Comparison of ENCODE assay signal across 23 cellular contexts in genomic region chr22:39913321-39913720, GRCh38. TPM values are rescaled to one million over a fixed set of nuclear protein-coding genes. Genes with fewer than 3 reads are reported as not detected.
A peak's percentile ranks its signal among the peaks of the same experiment; 100 is the strongest.
DNase-seq lines count a peak whose midpoint lies in the region; ATAC-seq and TF ChIP-seq lines count a peak whose summit lies in the region.
"Had no signal": no experiment of that assay in that cellular context is flagged by ENCODE, and none has a peak within 500 bp of the region (broad histone marks: within the 10 kb centered on the region; RNA-seq: fewer than 3 reads in every experiment).

No MANE protein-coding gene starts in this region.

- H3K36me3 Mint-ChIP-seq in activated CD4-positive, alpha-beta T cell treated with anti-CD3 and anti-CD28 coated beads for 36 hours (ENCODE audit: low read depth): peaks cover 3% of the 10 kb centered on the region
- H3K36me3 Mint-ChIP-seq in activated naive CD8-positive, alpha-beta T cell treated with anti-CD3 and anti-CD28 coated beads, Interleukin-2, amount 10 ng/mL, durations not matched to agents 7 days and 5 days: peaks cover 51% of the 10 kb centered on the region
- no peaks in the 10 kb centered on the region for H3K36me3 Mint-ChIP-seq in natural killer cell treated with Interleukin-12 subunit alpha and Interleukin-12 subunit beta and Interleukin-15 and Interleukin-18, amount 100 ng/mL, for 72 hours

- peaks cover 3% of the 10 kb centered on the region for H3K9me3 Mint-ChIP-seq in activated CD4-positive, alpha-beta T cell treated with anti-CD3 and anti-CD28 coated beads for 36 hours (ENCODE audit: low read depth)
- H3K9me3 Mint-ChIP-seq in activated naive CD8-positive, alpha-beta T cell treated with anti-CD3 and anti-CD28 coated beads, Interleukin-2, amount 10 ng/mL, durations not matched to agents 7 days and 5 days: no peaks in the 10 kb centered on the region
- H3K9me3 Mint-ChIP-seq in natural killer cell treated with Interleukin-12 subunit alpha and Interleukin-12 subunit beta and Interleukin-15 and Interleukin-18, amount 100 ng/mL, for 72 hours: no peaks in the 10 kb centered on the region

- CTCF ChIA-PET in activated CD4-positive, alpha-beta T cell treated with anti-CD3 and anti-CD28 coated beads for 36 hours (lab: Charles Lee): interaction anchor here (2.1 to 3.5 kb wide), 3 partner anchors 8 to 14 kb away, joined by 6 to 12 read pairs (median 9); no protein-coding TSS in a partner anchor

- H3K4me3 Mint-ChIP-seq in activated CD4-positive, alpha-beta T cell treated with anti-CD3 and anti-CD28 coated beads for 36 hours: peak overlapping the region; percentile 62
- H3K4me3 Mint-ChIP-seq in activated naive CD8-positive, alpha-beta T cell treated with anti-CD3 and anti-CD28 coated beads, Interleukin-2, amount 10 ng/mL, durations not matched to agents 7 days and 5 days: peak overlapping the region; percentile 99
- H3K4me3 Mint-ChIP-seq in natural killer cell treated with Interleukin-12 subunit alpha and Interleukin-12 subunit beta and Interleukin-15 and Interleukin-18, amount 100 ng/mL, for 72 hours: peak overlapping the region; percentile 81

- no peak overlapping the region for H3K27ac ChIP-seq in coronary artery
- H3K27ac ChIP-seq: cardiac muscle cell, foreskin keratinocyte had no signal

- no peaks in the 10 kb centered on the region for H3K27me3 Mint-ChIP-seq in activated CD4-positive, alpha-beta T cell treated with anti-CD3 and anti-CD28 coated beads for 36 hours
- H3K27me3 Mint-ChIP-seq in activated naive CD8-positive, alpha-beta T cell treated with anti-CD3 and anti-CD28 coated beads, Interleukin-2, amount 10 ng/mL, durations not matched to agents 7 days and 5 days: no peaks in the 10 kb centered on the region
- no peaks in the 10 kb centered on the region for H3K27me3 Mint-ChIP-seq in natural killer cell treated with Interleukin-12 subunit alpha and Interleukin-12 subunit beta and Interleukin-15 and Interleukin-18, amount 100 ng/mL, for 72 hours

- POLR2A ChIA-PET in activated CD4-positive, alpha-beta T cell treated with anti-CD3 and anti-CD28 coated beads for 36 hours (lab: Charles Lee): no interaction called here
- POLR2A ChIA-PET in activated naive CD8-positive, alpha-beta T cell treated with anti-CD3 and anti-CD28 coated beads, Interleukin-2, amount 10 ng/mL, durations not matched to agents 7 days and 5 days (lab: Charles Lee): interaction anchor here (0.8 to 17.3 kb wide), 5 partner anchors 7 to 22 kb away, joined by 3 to 543 read pairs (median 63); partner anchors contain the start of gene GRAP2

- H3K4me3 ChIP-seq in coronary artery: no peak overlapping the region
- H3K4me3 ChIP-seq: cardiac muscle cell had no signal

- H3K4me1 Mint-ChIP-seq in activated CD4-positive, alpha-beta T cell treated with anti-CD3 and anti-CD28 coated beads for 36 hours: peaks cover 91% of the 10 kb centered on the region
- H3K4me1 Mint-ChIP-seq in activated naive CD8-positive, alpha-beta T cell treated with anti-CD3 and anti-CD28 coated beads, Interleukin-2, amount 10 ng/mL, durations not matched to agents 7 days and 5 days: peaks cover 90% of the 10 kb centered on the region
- H3K4me1 Mint-ChIP-seq in natural killer cell treated with Interleukin-12 subunit alpha and Interleukin-12 subunit beta and Interleukin-15 and Interleukin-18, amount 100 ng/mL, for 72 hours (ENCODE audit: low read depth in 2 of 2): peaks cover 77 to 89% of the 10 kb centered on the region in 2 donors

- no peak for TF ChIP-seq CTCF in coronary artery (IDR thresholded peaks at IDR 0.05)

- ATAC-seq in activated CD4-positive, alpha-beta T cell treated with anti-CD3 and anti-CD28 coated beads for 36 hours: no peak
- no peak for ATAC-seq in activated naive CD8-positive, alpha-beta T cell treated with anti-CD3 and anti-CD28 coated beads, Interleukin-2, amount 10 ng/mL, durations not matched to agents 7 days and 5 days (ENCODE audit: low read depth)
- ATAC-seq in natural killer cell treated with Interleukin-12 subunit alpha and Interleukin-12 subunit beta and Interleukin-15 and Interleukin-18, amount 100 ng/mL, for 72 hours: no peak
- no peak for ATAC-seq in HG02970 (IDR thresholded peaks at IDR 0.05; ENCODE audit: low FRiP score, unreplicated experiment)
- ATAC-seq: foreskin keratinocyte, HCT116, SK-N-SH treated with all-trans-retinoic acid at 6 μM for 48 hours had no signal

- H3K27ac Mint-ChIP-seq in activated CD4-positive, alpha-beta T cell treated with anti-CD3 and anti-CD28 coated beads for 36 hours: peak overlapping the region; percentile 100
- peak overlapping the region; percentile 96 for H3K27ac Mint-ChIP-seq in activated naive CD8-positive, alpha-beta T cell treated with anti-CD3 and anti-CD28 coated beads, Interleukin-2, amount 10 ng/mL, durations not matched to agents 7 days and 5 days
- peak overlapping the region; percentile 96 to 98 for H3K27ac Mint-ChIP-seq in natural killer cell treated with Interleukin-12 subunit alpha and Interleukin-12 subunit beta and Interleukin-15 and Interleukin-18, amount 100 ng/mL, for 72 hours

- DNase-seq in activated CD4-positive, alpha-beta T cell treated with anti-CD3 and anti-CD28 coated beads for 36 hours: no peak
- no peak for DNase-seq in activated CD4-positive, alpha-beta T cell treated with anti-CD3 and anti-CD28 coated beads, Interleukin-2, amount 50 U/mL, for 1 hour
- peak; percentile 55 for DNase-seq in NCI-H82 treated with DMSO at 0.1 percent for 48 hours (lab: John Stamatoyannopoulos, UW; ENCODE audit: unreplicated experiment)
- DNase-seq in activated naive CD8-positive, alpha-beta T cell treated with anti-CD3 and anti-CD28 coated beads, Interleukin-2, amount 10 ng/mL, durations not matched to agents 7 days and 5 days: no peak
- DNase-seq in natural killer cell treated with Interleukin-12 subunit alpha and Interleukin-12 subunit beta and Interleukin-15 and Interleukin-18, amount 100 ng/mL, for 72 hours (ENCODE audit: low spot score): no peak
- no peak for DNase-seq in effector CD4-positive, alpha-beta T cell
- no peak for DNase-seq in coronary artery (ENCODE audit: low spot score)
- DNase-seq: 8988T; activated CD4-positive, CD25-positive, alpha-beta regulatory T cell treated with anti-CD3 and anti-CD28 coated beads, Interleukin-2, amount 50 U/mL, for 72 hours; amygdala; dermis blood vessel endothelial cell; EL; foreskin keratinocyte; NCI-H1417; NCI-H510A; stimulated activated CD4-positive, alpha-beta T cell treated with anti-CD3 and anti-CD28 coated beads, Interleukin-4, amount 100 ng/mL, for 24 hours had no signal

- intact Hi-C loops in activated CD4-positive, alpha-beta T cell treated with anti-CD3 and anti-CD28 coated beads for 36 hours (cut with DNase I, micrococcal nuclease): no loop called here

RNA-seq across cellular contexts. Expression of gene GRAP2, which starts 12.4 kb away (rescaled TPM):
- total RNA-seq in activated CD4-positive, alpha-beta T cell treated with anti-CD3 and anti-CD28 coated beads for 36 hours: 10 to 100 TPM; 40.6 to 45.5 TPM
- 100 to 1,000 TPM; 263 to 266 TPM for total RNA-seq in activated naive CD8-positive, alpha-beta T cell treated with anti-CD3 and anti-CD28 coated beads, Interleukin-2, amount 10 ng/mL, durations not matched to agents 7 days and 5 days
- 10 to 100 TPM; 13.2 to 36.4 TPM for total RNA-seq in natural killer cell treated with Interleukin-12 subunit alpha and Interleukin-12 subunit beta and Interleukin-15 and Interleukin-18, amount 100 ng/mL, for 72 hours
- total RNA-seq: dermis blood vessel endothelial cell, epithelial cell of proximal tubule, foreskin keratinocyte had no signal

RNA-seq across cellular contexts. Expression of gene ENTHD1, which starts 19.8 kb away (rescaled TPM):
- under 1 TPM; 0.59 to 0.70 TPM for total RNA-seq in activated CD4-positive, alpha-beta T cell treated with anti-CD3 and anti-CD28 coated beads for 36 hours
- under 1 TPM; 0.11 to 0.34 TPM for total RNA-seq in activated naive CD8-positive, alpha-beta T cell treated with anti-CD3 and anti-CD28 coated beads, Interleukin-2, amount 10 ng/mL, durations not matched to agents 7 days and 5 days
- total RNA-seq in natural killer cell treated with Interleukin-12 subunit alpha and Interleukin-12 subunit beta and Interleukin-15 and Interleukin-18, amount 100 ng/mL, for 72 hours: not detected
- total RNA-seq: cardiac muscle cell, dermis blood vessel endothelial cell, epithelial cell of proximal tubule, foreskin keratinocyte, liver, RPMI7951 had no signal

RNA-seq across cellular contexts. Expression of gene TMA7B, which starts 46.9 kb away (rescaled TPM):
- 1 to 10 TPM in 1 of 2 experiments, under 1 TPM in 1; 0.96 to 1.1 TPM for total RNA-seq in activated CD4-positive, alpha-beta T cell treated with anti-CD3 and anti-CD28 coated beads for 36 hours
- total RNA-seq in activated naive CD8-positive, alpha-beta T cell treated with anti-CD3 and anti-CD28 coated beads, Interleukin-2, amount 10 ng/mL, durations not matched to agents 7 days and 5 days: 1 to 10 TPM; 8.5 to 9.1 TPM
- total RNA-seq in natural killer cell treated with Interleukin-12 subunit alpha and Interleukin-12 subunit beta and Interleukin-15 and Interleukin-18, amount 100 ng/mL, for 72 hours: 1 to 10 TPM in 1 of 2 donors, under 1 TPM in 1; 0.86 to 2.8 TPM
- total RNA-seq: cardiac muscle cell, dermis blood vessel endothelial cell, epithelial cell of proximal tubule, foreskin keratinocyte had no signal

Comparison
In these comparisons a context has a peak if more than half of its experiments do, and no peak if none do; other contexts are left out.
1. RNA of gene GRAP2, which starts 12.4 kb away (total RNA-seq): 263 to 266 TPM in activated naive CD8-positive, alpha-beta T cell treated with anti-CD3 and anti-CD28 coated beads, Interleukin-2, amount 10 ng/mL, durations not matched to agents 7 days and 5 days; 40.6 to 45.5 TPM in activated CD4-positive, alpha-beta T cell treated with anti-CD3 and anti-CD28 coated beads for 36 hours and 13.2 to 36.4 TPM in natural killer cell treated with Interleukin-12 subunit alpha and Interleukin-12 subunit beta and Interleukin-15 and Interleukin-18, amount 100 ng/mL, for 72 hours; every median in the first group is over 4 times any median in the second.
2. Peak in every context shown above with its lines, with median percentiles within 50 percentile points of each other: H3K27ac Mint-ChIP-seq and H3K4me3 Mint-ChIP-seq.